Comparison of ENCODE assay signal across 16 cellular contexts in the genomic region with DNA sequence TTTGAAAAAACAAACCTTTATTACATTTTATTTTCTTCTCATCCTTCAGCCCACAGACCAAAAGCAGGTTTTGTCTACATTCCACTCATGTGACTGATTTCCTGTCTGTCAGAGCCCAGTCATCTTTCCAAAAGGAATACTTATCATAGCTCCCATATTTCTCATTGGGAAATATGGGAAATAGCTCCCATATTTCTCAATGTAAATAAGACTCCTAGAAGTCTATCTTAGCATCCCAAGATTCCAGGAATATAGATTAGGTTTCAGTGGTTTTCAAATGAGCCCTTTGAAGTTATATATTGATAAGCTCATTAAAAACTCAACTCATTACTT. TPM values are rescaled to one million over a fixed set of nuclear protein-coding genes. Genes with fewer than 3 reads are reported as not detected.
DNase-seq lines count a peak whose midpoint lies in the region; ATAC-seq, FAIRE-seq and TF ChIP-seq lines count a peak whose summit lies in the region.
"Had no signal": no experiment of that assay in that cellular context is flagged by ENCODE, and none has a peak within 500 bp of the region (broad histone marks: within the 10 kb centered on the region; RNA-seq: fewer than 3 reads in every experiment).

No MANE protein-coding gene starts in this region.

- H3K4me3 ChIP-seq in AG09309 (ENCODE audit: control insufficient read depth, low read depth, low read length) (no peak overlapping the region), brain microvascular endothelial cell (ENCODE audit: low read depth, low read length) (no peak overlapping the region), heart left ventricle (no peak overlapping the region)
- H3K4me3 ChIP-seq: spleen had no signal

- TF ChIP-seq CTCF in AG09309 (IDR thresholded peaks at IDR 0.05; ENCODE audit: control insufficient read depth, insufficient read depth, low read depth, low read length, missing control alignments) (no peak), brain microvascular endothelial cell (IDR thresholded peaks at IDR 0.05; ENCODE audit: low read depth, low read length, missing control alignments) (no peak), heart left ventricle (IDR thresholded peaks at IDR 0.05) (no peak)

- intact Hi-C loops in heart left ventricle (cut with DNase I) (loop anchor here (1.0 to 5.0 kb wide), 5 partner anchors 103 to 107 kb away; no protein-coding TSS in a partner anchor), posterior vena cava (cut with DNase I) (no loop called here)

- no peaks in the 10 kb centered on the region for H3K27me3 ChIP-seq in brain microvascular endothelial cell (replicated peaks)
- peaks cover 0 to 73% (median 18%) of the 10 kb centered on the region in 9 donors for H3K27me3 ChIP-seq in heart left ventricle

- in situ Hi-C loops in brain microvascular endothelial cell (cut with HindIII; ENCODE audit: low pct_ligation_motif_present, low sequenced_read_pairs): no loop called here

- H3K4me1 ChIP-seq in heart left ventricle: no peaks in the 10 kb centered on the region
- H3K4me1 ChIP-seq: spleen had no signal

- ATAC-seq in heart left ventricle: no peak

- no peak for FAIRE-seq in GM12892 (lab: Jason Lieb, UNC)

- peaks cover 0 to 6% (median 0%) of the 10 kb centered on the region in 12 donors for H3K9me3 ChIP-seq in heart left ventricle
- H3K9me3 ChIP-seq: spleen had no signal

- TF ChIP-seq POLR2A in GM12892 (IDR thresholded peaks at IDR 0.05; ENCODE audit: low read depth, low read length) (no peak), heart left ventricle (IDR thresholded peaks at IDR 0.05) (no peak)

- H3K36me3 ChIP-seq in brain microvascular endothelial cell (replicated peaks) (no peaks in the 10 kb centered on the region), heart left ventricle (no peaks in the 10 kb centered on the region)
- H3K36me3 ChIP-seq: spleen had no signal

- H3K27ac ChIP-seq in brain microvascular endothelial cell (peak overlapping the region; percentile 93), heart left ventricle (no peak overlapping the region)
- H3K27ac ChIP-seq: spleen had no signal

- DNase-seq in AG09309 (ENCODE audit: low read depth): peak; percentile 84
- DNase-seq in LoVo (ENCODE audit: low spot score): peak; percentile 15
- DNase-seq in brain microvascular endothelial cell: peak; percentile 77
- peak; percentile 67 for DNase-seq in kidney glomerular epithelial cell (lab: John Stamatoyannopoulos, UW)
- no peak for DNase-seq in GM12892 (ENCODE audit: insufficient read length)
- DNase-seq in H4 (ENCODE audit: low spot score): no peak
- no peak for DNase-seq in heart left ventricle
- no peak for DNase-seq in posterior vena cava (ENCODE audit: low spot score)
- DNase-seq: activated CD8-positive, alpha-beta memory T cell treated with anti-CD3 and anti-CD28 coated beads for 24 hours; CD4-positive, CD25-positive, alpha-beta regulatory T cell; effector memory CD4-positive, alpha-beta T cell; immature natural killer cell; naive thymus-derived CD8-positive, alpha-beta T cell; NCI-H2029; spleen; T-helper 9 cell had no signal

RNA-seq across cellular contexts. Expression of gene NRDC, which starts 19.1 kb away (rescaled TPM):
- polyA plus RNA-seq in GM12892 (2012; ENCODE audit: missing spikeins): 83.3 TPM
- 77.0 and 78.8 TPM in 2 replicates for total RNA-seq in H4 (2014; rRNA removed; shearing (Covaris generic))
- total RNA-seq in heart left ventricle: 100 to 1,000 TPM in 7 of 9 donors, 10 to 100 TPM in 2; 89.4 to 152 (median 125) TPM
- 100 to 1,000 TPM in 1 of 2 donors, 10 to 100 TPM in 1; 93.2 to 110 TPM for polyA plus RNA-seq in heart left ventricle
- total RNA-seq in posterior vena cava: 100 to 1,000 TPM in 1 of 2 donors, 10 to 100 TPM in 1; 88.0 to 108 TPM

Comparison
In these comparisons a context has a peak if more than half of its experiments do, and no peak if none do; other contexts are left out.
1. DNase-seq: peak in AG09309 (single experiment), LoVo (single experiment), brain microvascular endothelial cell (single experiment) and kidney glomerular epithelial cell (single experiment); none in GM12892 (single experiment), H4 (single experiment), heart left ventricle (0 of 5) and posterior vena cava (single experiment).
2. intact Hi-C loops: an anchor here in heart left ventricle (1.0 to 5.0 kb wide); none called in posterior vena cava.